Comparison of ENCODE assay signal across 18 cellular contexts in the genomic region with DNA sequence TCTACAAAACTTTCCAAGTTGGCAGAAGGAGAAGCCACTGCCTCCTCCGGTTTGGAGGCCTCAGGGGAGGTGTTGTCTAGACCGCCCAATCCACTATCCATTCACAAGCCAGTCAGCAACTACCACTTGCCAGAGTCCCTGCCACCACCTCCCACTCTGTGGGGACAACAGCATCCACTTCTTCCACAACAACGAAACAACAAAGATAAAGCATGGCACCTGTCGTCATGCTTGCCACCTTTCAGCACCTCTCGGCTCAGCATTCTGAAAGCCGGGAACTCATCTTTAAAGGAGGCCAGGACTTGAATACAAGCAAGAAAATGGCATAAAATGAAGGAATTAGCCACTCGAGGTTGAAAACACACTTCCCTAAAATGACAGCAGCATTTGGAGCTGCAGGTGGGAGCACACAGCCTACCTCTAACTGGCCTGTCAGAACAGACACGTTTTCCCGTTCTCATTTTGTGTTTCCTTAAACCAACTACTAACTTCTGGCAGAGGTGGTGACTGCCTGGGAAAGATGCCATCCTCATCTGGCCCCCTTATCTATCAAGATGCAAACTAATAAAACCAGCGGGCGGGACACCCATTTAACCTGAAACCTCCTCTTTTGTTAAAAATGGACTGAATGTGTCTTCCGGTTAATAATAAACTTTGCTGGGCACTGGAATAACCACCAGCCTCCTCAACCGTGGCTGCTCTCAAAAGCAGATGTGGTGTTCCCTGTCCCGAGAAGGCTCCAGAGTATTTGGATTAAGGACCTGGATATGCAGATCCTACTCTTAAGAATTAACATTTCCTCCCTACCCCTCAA. TPM values are rescaled to one million over a fixed set of nuclear protein-coding genes. Genes with fewer than 3 reads are reported as not detected.
A peak's percentile ranks its signal among the peaks of the same experiment; 100 is the strongest.
DNase-seq lines count a peak whose midpoint lies in the region; ATAC-seq, FAIRE-seq and TF ChIP-seq lines count a peak whose summit lies in the region.
"Had no signal": no experiment of that assay in that cellular context is flagged by ENCODE, and none has a peak within 500 bp of the region (broad histone marks: within the 10 kb centered on the region; RNA-seq: fewer than 3 reads in every experiment).

No MANE protein-coding gene starts in this region.

- POLR2A ChIA-PET in HCT116 (lab: Charles Lee) (no interaction called here), H1 (lab: Charles Lee; ENCODE audit: partially characterized antibody) (interaction anchor here (1.4 to 1.7 kb wide), 3 partner anchors 10 to 21 kb away, joined by 3 to 6 read pairs (median 5); partner anchors contain the start of gene YTHDF1)

- RAD21 ChIA-PET in HCT116 (lab: Charles Lee; ENCODE audit: low non-redundant PET in 1 of 2, low total read pairs in 2 of 2, uncharacterized antibody in 2 of 2, unreplicated experiment in 2 of 2), result no interaction called here

- H3K18ac ChIP-seq in H1 (ENCODE audit: extremely low read depth, low read length) (no peak overlapping the region), neuronal stem cell (ENCODE audit: low read length) (peak overlapping the region; percentile 38)

- H3K79me1 ChIP-seq in H1 (ENCODE audit: low read depth, low read length) (peaks cover 11% of the 10 kb centered on the region), neuronal stem cell (ENCODE audit: low read depth, low read length) (peaks cover 7% of the 10 kb centered on the region)

- no peaks in the 10 kb centered on the region; the same call in 1 of the 2 replicates for H3K23me2 ChIP-seq in H1 (ENCODE audit: low read depth, low read length)

- no peak for TF ChIP-seq EP300 in H1 (IDR thresholded peaks at IDR 0.05; ENCODE audit: borderline replicate concordance in 1 of 2, low read depth in 2 of 2, low read length in 2 of 2)

- 91% methylated on average over 14 of the region's 14 CpGs; no CpG with 5 or more reads in 1 of the 2 experiments for WGBS in H1 (ENCODE audit: extremely low coverage in 1 of 2, insufficient coverage in 1 of 2, insufficient read length in 1 of 2, insufficient replicate concordance in 2 of 2, low coverage in 1 of 2, low lambda C conversion rate in 2 of 2, missing lambda C conversion rate in 1 of 2), 2 experiments
- WGBS in neuronal stem cell (ENCODE audit: extremely low coverage in 2 of 2, insufficient read length in 2 of 2, insufficient replicate concordance in 1 of 2), 2 donors, result no CpG with 5 or more reads among the region's 14 CpGs

- H2BK120ac ChIP-seq in H1 (replicated peaks; ENCODE audit: low read depth, low read length) (no peak overlapping the region), neuronal stem cell (ENCODE audit: low read depth, low read length) (no peak overlapping the region)

- H3K36me3 ChIP-seq in BLaER1 (peaks cover 54% of the 10 kb centered on the region), HCT116 (ENCODE audit: control insufficient read depth in 1 of 2, insufficient read depth in 2 of 2, low read length in 2 of 2) (peaks cover 3 to 13% of the 10 kb centered on the region in 2 experiments; a peak in 3 of 4 replicates), H1 (ENCODE audit: control insufficient read depth in 2 of 4, insufficient read depth in 4 of 4, low read length in 3 of 4) (peaks cover 3 to 19% (median 5%) of the 10 kb centered on the region in 4 experiments; a peak in 4 of 8 replicates), neuronal stem cell (replicated peaks in 1 of 2; ENCODE audit: control insufficient read depth in 2 of 2, insufficient read depth in 2 of 2, low read length in 2 of 2) (peaks cover 12 to 50% of the 10 kb centered on the region in 2 donors)

- no peaks in the 10 kb centered on the region for H3K9me2 ChIP-seq in HCT116 (ENCODE audit: insufficient read depth)
- H3K9me2 ChIP-seq: SK-N-SH had no signal

- H3K4me2 ChIP-seq in BLaER1, result peak overlapping the region; percentile 16; the same call in 1 of the 2 replicates
- no peak overlapping the region for H3K4me2 ChIP-seq in HCT116 (ENCODE audit: low read length)
- no peak overlapping the region for H3K4me2 ChIP-seq in H1 (ENCODE audit: insufficient read depth in 1 of 2, low read depth in 2 of 2, low read length in 2 of 2)
- no peak overlapping the region for H3K4me2 ChIP-seq in neuronal stem cell (ENCODE audit: insufficient read depth, low read length, poor library complexity, severe bottlenecking)
- H3K4me2 ChIP-seq: A549, SK-N-SH had no signal

- no peak overlapping the region for H4K8ac ChIP-seq in H1 (ENCODE audit: extremely low read depth, insufficient read depth, low read length)
- peak overlapping the region; percentile 65 for H4K8ac ChIP-seq in neuronal stem cell (ENCODE audit: low read depth, low read length)

- no peak for FAIRE-seq in H1 (lab: Jason Lieb, UNC)
- FAIRE-seq: A549 had no signal

- H3K79me2 ChIP-seq in HCT116 (ENCODE audit: insufficient read depth, low read length) (peaks cover 46% of the 10 kb centered on the region), H1 (ENCODE audit: control insufficient read depth in 1 of 2, insufficient read depth in 2 of 2, low read length in 2 of 2) (peaks cover 0 to 31% of the 10 kb centered on the region in 2 experiments; a peak in 2 of 4 replicates)

- no peak for TF ChIP-seq CTCF in HCT116 (IDR thresholded peaks at IDR 0.05 in 2 of 3, conservative IDR thresholded peaks at IDR 0.05 in 1 of 3; ENCODE audit: borderline replicate concordance in 1 of 3, insufficient read depth in 1 of 3, low read depth in 2 of 3, low read length in 2 of 3)
- TF ChIP-seq CTCF in H1 (IDR thresholded peaks at IDR 0.05; ENCODE audit: control extremely low read depth in 1 of 3, insufficient read depth in 1 of 3, low read depth in 1 of 3, low read length in 3 of 3), result no peak

- TF ChIP-seq RAD21 in HCT116 (IDR thresholded peaks at IDR 0.05; ENCODE audit: low read depth), result no peak
- TF ChIP-seq RAD21 in H1 (IDR thresholded peaks at IDR 0.05 in 1 of 2, conservative IDR thresholded peaks at IDR 0.05 in 1 of 2; ENCODE audit: low read depth in 2 of 2, low read length in 2 of 2), result no peak

- no peaks in the 10 kb centered on the region for H3K9me3 ChIP-seq in BLaER1
- no peaks in the 10 kb centered on the region for H3K9me3 ChIP-seq in HCT116 (ENCODE audit: control insufficient read depth in 1 of 2, insufficient read depth in 1 of 2, low read depth in 1 of 2, low read length in 2 of 2)
- no peaks in the 10 kb centered on the region for H3K9me3 ChIP-seq in H1 (ENCODE audit: insufficient read depth in 2 of 2, low read depth in 1 of 2, low read length in 1 of 2)
- H3K9me3 ChIP-seq in neuronal stem cell (replicated peaks in 1 of 2; ENCODE audit: control insufficient read depth in 2 of 2, insufficient read depth in 1 of 2, low read depth in 1 of 2, low read length in 2 of 2), result no peaks in the 10 kb centered on the region
- H3K9me3 ChIP-seq: A549, HAP-1, SK-N-SH had no signal

- H4K91ac ChIP-seq in H1 (replicated peaks; ENCODE audit: insufficient read length, low read length) (no peak overlapping the region), neuronal stem cell (ENCODE audit: low read depth, low read length, poor library complexity) (no peak overlapping the region)

- H3K23ac ChIP-seq in H1 (ENCODE audit: insufficient read length) (no peak overlapping the region), neuronal stem cell (ENCODE audit: low read depth, low read length, poor library complexity) (peak overlapping the region; percentile 73)

- H2BK12ac ChIP-seq in H1 (ENCODE audit: low read depth, low read length) (no peak overlapping the region), neuronal stem cell (ENCODE audit: low read length) (no peak overlapping the region)

- H3K27ac ChIP-seq in BLaER1 (no peak overlapping the region), HCT116 (ENCODE audit: low read depth, low read length) (no peak overlapping the region), H1 (ENCODE audit: low read depth, low read length) (no peak overlapping the region), neuronal stem cell (replicated peaks; ENCODE audit: low read length) (no peak overlapping the region)
- H3K27ac ChIP-seq: A549, C4-2B had no signal

- DNase-seq in HCT116 (ENCODE audit: low read depth, low spot score) (no peak), H1 (ENCODE audit: low read depth in 1 of 2, low spot score in 2 of 2) (no peak), neuronal stem cell (ENCODE audit: low spot score) (no peak), UCSD-AML1 (lab: John Stamatoyannopoulos, UW; ENCODE audit: unreplicated experiment) (no peak), SIG-M5 (lab: John Stamatoyannopoulos, UW) (no peak)
- DNase-seq in activated CD4-positive, alpha-beta T cell treated with anti-CD3 and anti-CD28 coated beads for 1 hour, result no peak
- DNase-seq: DMS153, KG1, NCI-H1436, NCI-H2029 treated with DMSO at 0.1 percent for 48 hours, NCI-H510A treated with DMSO at 0.1 percent for 48 hours, NCI-H82, SK-N-SH had no signal

- H3K9ac ChIP-seq in BLaER1, result no peak overlapping the region
- H3K9ac ChIP-seq in HCT116 (ENCODE audit: low read length), result no peak overlapping the region
- no peak overlapping the region for H3K9ac ChIP-seq in H1 (replicated peaks in 1 of 4; ENCODE audit: extremely low read depth in 1 of 4, low read depth in 3 of 4, low read length in 3 of 4)
- no peak overlapping the region for H3K9ac ChIP-seq in neuronal stem cell (ENCODE audit: low read depth, low read length, poor library complexity)
- H3K9ac ChIP-seq: SK-N-SH had no signal

- no peak overlapping the region for H3K4me3 ChIP-seq in BLaER1
- no peak overlapping the region for H3K4me3 ChIP-seq in HCT116 (replicated peaks in 1 of 2; ENCODE audit: low read depth in 1 of 2, low read length in 2 of 2)
- H3K4me3 ChIP-seq in H1 (ENCODE audit: extremely low read depth in 1 of 4, insufficient read depth in 2 of 4, low read depth in 3 of 4, low read length in 4 of 4), result no peak overlapping the region
- no peak overlapping the region for H3K4me3 ChIP-seq in neuronal stem cell (ENCODE audit: low read length in 2 of 2)
- H3K4me3 ChIP-seq: A549, HAP-1 had no signal

- H2AFZ ChIP-seq in HCT116 (ENCODE audit: low read depth, low read length, poor library complexity, severe bottlenecking) (no peak overlapping the region), H1 (ENCODE audit: low read length) (no peak overlapping the region), neuronal stem cell (ENCODE audit: low read length) (no peak overlapping the region)

- H3K4ac ChIP-seq in H1 (replicated peaks; ENCODE audit: insufficient read length, low read depth, low read length) (no peak overlapping the region), neuronal stem cell (ENCODE audit: low read length) (no peak overlapping the region)

- intact Hi-C loops in HCT116 (cut with micrococcal nuclease), result no loop called here

- H3K27me3 ChIP-seq in BLaER1, result no peaks in the 10 kb centered on the region
- H3K27me3 ChIP-seq in HCT116 (ENCODE audit: insufficient read depth, low read length), result no peaks in the 10 kb centered on the region
- H3K27me3 ChIP-seq in H1 (replicated peaks in 1 of 4; ENCODE audit: control insufficient read depth in 3 of 4, extremely low read depth in 1 of 4, insufficient read depth in 3 of 4, low read length in 3 of 4), result no peaks in the 10 kb centered on the region
- H3K27me3 ChIP-seq in neuronal stem cell (ENCODE audit: control insufficient read depth in 3 of 3, insufficient read depth in 3 of 3, low read depth in 1 of 3, low read length in 3 of 3), result no peaks in the 10 kb centered on the region

- no peak for ATAC-seq in HCT116
- ATAC-seq: A549 had no signal

- CTCF ChIA-PET in HCT116 (lab: Charles Lee) (no interaction called here), H1 (lab: Charles Lee; ENCODE audit: partially characterized antibody) (interaction anchor here (0.8 to 7.1 kb wide), 5 partner anchors 9 to 30 kb away, joined by 3 to 49 read pairs (median 8); no protein-coding TSS in a partner anchor)

- H3K14ac ChIP-seq in H1 (ENCODE audit: insufficient read length), result no peak overlapping the region
- no peak overlapping the region for H3K14ac ChIP-seq in neuronal stem cell (ENCODE audit: low read length)

- H2AK5ac ChIP-seq in H1 (ENCODE audit: low read depth, low read length), result no peak overlapping the region
- no peak overlapping the region for H2AK5ac ChIP-seq in neuronal stem cell (ENCODE audit: low read depth, low read length)

- no peak overlapping the region for H4K5ac ChIP-seq in H1 (ENCODE audit: insufficient read length, low read depth, low read length)

- H2BK20ac ChIP-seq in H1 (ENCODE audit: low read length), result no peak overlapping the region

- H2BK5ac ChIP-seq in H1 (ENCODE audit: low read depth, low read length), result no peak overlapping the region
- H2BK5ac ChIP-seq in neuronal stem cell (ENCODE audit: low read length), result peak overlapping the region; percentile 87

- H3K4me1 ChIP-seq in BLaER1 (peaks cover 35% of the 10 kb centered on the region), HCT116 (ENCODE audit: control insufficient read depth in 1 of 2, insufficient read depth in 2 of 2, low read length in 2 of 2) (peaks cover 9 to 13% of the 10 kb centered on the region in 2 experiments), H1 (replicated peaks in 1 of 4; ENCODE audit: control insufficient read depth in 3 of 4, insufficient read depth in 4 of 4, low read length in 3 of 4) (peaks cover 0 to 2% (median 0%) of the 10 kb centered on the region in 4 experiments; a peak in 3 of 7 replicates), neuronal stem cell (ENCODE audit: control insufficient read depth in 2 of 2, insufficient read depth in 1 of 2, low read depth in 1 of 2, low read length in 2 of 2) (peaks cover 0 to 3% of the 10 kb centered on the region in 2 donors)
- H3K4me1 ChIP-seq: HAP-1 had no signal

- BruUV-seq in HCT116 (replicated peaks; lab: Mats Ljungman, UMichigan), result no TSS peak

- no peak overlapping the region for H2BK15ac ChIP-seq in H1 (ENCODE audit: low read length)
- H2BK15ac ChIP-seq in neuronal stem cell (ENCODE audit: low read length), result no peak overlapping the region

- TF ChIP-seq POLR2A in HCT116 (IDR thresholded peaks at IDR 0.05; ENCODE audit: borderline replicate concordance, extremely low read depth, insufficient read depth, insufficient read length) (no peak), H1 (IDR thresholded peaks at IDR 0.05; ENCODE audit: control extremely low read depth in 1 of 2, low read depth in 2 of 2, low read length in 2 of 2) (no peak)

- peaks cover 78% of the 10 kb centered on the region for H4K20me1 ChIP-seq in BLaER1
- H4K20me1 ChIP-seq in HCT116 (ENCODE audit: insufficient read depth), result peaks cover 17% of the 10 kb centered on the region; the same call in 1 of the 2 replicates
- H4K20me1 ChIP-seq in H1 (replicated peaks in 1 of 2; ENCODE audit: control insufficient read depth in 1 of 2, insufficient read depth in 2 of 2, low read length in 2 of 2), result peaks cover 18 to 28% of the 10 kb centered on the region in 2 experiments

- H3K56ac ChIP-seq in H1 (replicated peaks; ENCODE audit: insufficient read length, low read depth, low read length), result no peak overlapping the region

RNA-seq across cellular contexts. Expression of gene YTHDF1, which starts 21.7 kb away (rescaled TPM):
- 42.8 TPM for total RNA-seq in HCT116 (2021; ENCODE audit: unreplicated experiment)
- 25.1 and 25.2 TPM in 2 replicates for polyA plus RNA-seq in HCT116 (2012)
- 66.0 and 66.1 TPM in 2 replicates for total RNA-seq in H1 (2021; fragmentation: NEBNext Ultra II Directional; extraction: Animal tissue kit (Norgen Biotek cat#: 25700))
- polyA plus RNA-seq in H1 (2011; rRNA removed), result 32.8 and 38.3 TPM in 2 replicates
- polyA plus RNA-seq in H1 (2011; cell fraction: cytosol; rRNA removed), result 41.4 TPM
- polyA plus RNA-seq in H1 (2011; cell fraction: nucleus; rRNA removed), result 41.1 TPM
- polyA plus RNA-seq in H1 (2012, experiment 1 of 2), result 46.9 to 54.7 TPM (median 49.9 TPM) in 4 replicates
- 35.5 TPM for polyA plus RNA-seq in H1 (2012, experiment 2 of 2)
- polyA plus RNA-seq in H1 (2013, experiment 1 of 2), result 44.4 TPM
- 44.2 TPM for polyA plus RNA-seq in H1 (2013, experiment 2 of 2)
- 42.5 and 44.7 TPM in 2 replicates for polyA minus RNA-seq in H1 (2011; rRNA and poly(A)+ RNA removed)
- polyA minus RNA-seq in H1 (2011; cell fraction: cytosol; rRNA and poly(A)+ RNA removed), result 40.8 TPM
- 22.0 TPM for polyA minus RNA-seq in H1 (2011; cell fraction: nucleus; rRNA and poly(A)+ RNA removed)
- 33.5 TPM for polyA plus RNA-seq in neuronal stem cell (2013, experiment 1 of 2)
- 33.7 TPM for polyA plus RNA-seq in neuronal stem cell (2013, experiment 2 of 2)

RNA-seq across cellular contexts. Expression of gene BIRC7, which starts 41.5 kb away (rescaled TPM):
- 0.96 TPM for total RNA-seq in HCT116 (2021; ENCODE audit: unreplicated experiment)
- polyA plus RNA-seq in HCT116 (2012), result 0.68 and 0.84 TPM in 2 replicates
- total RNA-seq in H1 (2021; fragmentation: NEBNext Ultra II Directional; extraction: Animal tissue kit (Norgen Biotek cat#: 25700)), result 0.41 TPM in 1 of 2 replicates, not detected in the other
- 0.11 and 0.16 TPM in 2 replicates for polyA plus RNA-seq in H1 (2011; rRNA removed)
- 0.16 TPM for polyA plus RNA-seq in H1 (2011; cell fraction: cytosol; rRNA removed)
- polyA plus RNA-seq in H1 (2011; cell fraction: nucleus; rRNA removed), result 0.77 TPM
- polyA plus RNA-seq in H1 (2012, experiment 1 of 2), result 0.19 TPM in 1 of 4 replicates, not detected in the others
- polyA plus RNA-seq in H1 (2012, experiment 2 of 2), result not detected
- polyA plus RNA-seq in H1 (2013, experiment 1 of 2), result 0.06 TPM
- polyA plus RNA-seq in H1 (2013, experiment 2 of 2), result 0.06 TPM
- not detected in 2 replicates for polyA minus RNA-seq in H1 (2011; rRNA and poly(A)+ RNA removed)
- not detected for polyA minus RNA-seq in H1 (2011; cell fraction: cytosol; rRNA and poly(A)+ RNA removed)
- polyA minus RNA-seq in H1 (2011; cell fraction: nucleus; rRNA and poly(A)+ RNA removed), result not detected
- 0.03 TPM for polyA plus RNA-seq in neuronal stem cell (2013, experiment 1 of 2)
- polyA plus RNA-seq in neuronal stem cell (2013, experiment 2 of 2), result 0.06 TPM
- total RNA-seq: M059J had no signal
- polyA plus RNA-seq: SK-N-SH had no signal
